ENCODE assay signal across 19 cellular contexts in the genomic region with DNA sequence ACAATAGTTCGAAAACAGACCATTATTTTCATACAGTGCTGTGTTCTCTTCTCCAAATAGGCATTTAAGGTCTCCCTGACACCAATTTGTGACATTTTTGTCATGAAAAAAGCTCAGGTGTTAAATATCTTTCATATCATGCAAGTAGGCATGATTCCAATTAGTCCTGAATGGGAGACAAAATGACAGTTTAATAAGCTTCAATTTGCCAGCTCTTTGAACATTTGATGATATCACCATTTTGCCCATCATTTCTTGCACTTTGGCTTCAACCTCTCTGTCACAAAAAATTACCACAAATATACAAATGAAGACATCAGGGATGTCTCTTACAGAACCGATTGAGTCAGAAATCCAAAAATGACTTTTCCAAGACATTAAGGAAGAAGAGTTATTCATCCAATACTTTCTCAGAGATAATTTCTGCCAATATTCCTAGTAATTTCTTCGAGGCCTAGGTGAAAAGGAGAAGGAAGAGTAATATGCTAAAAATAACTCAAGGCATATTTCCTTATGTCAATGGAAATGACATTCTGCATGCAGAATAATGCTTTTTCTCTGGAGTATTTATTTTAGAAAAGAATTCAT.
"Had no signal": no experiment of that assay in that cellular context is flagged by ENCODE, and none has a peak within 500 bp of the region (broad histone marks: within the 10 kb centered on the region; RNA-seq: fewer than 3 reads in every experiment).

No MANE protein-coding gene starts in this region.

- H3K4me2 ChIP-seq: hepatocyte had no signal

- DNase-seq: colonic mucosa; cortex of kidney; dermis blood vessel endothelial cell; dorsolateral prefrontal cortex; effector CD4-positive, alpha-beta T cell; effector memory CD4-positive, alpha-beta T cell; foreskin keratinocyte; heart left ventricle; hypothalamus; left cardiac atrium; left lung; left ventricle myocardium superior; lower lobe of right lung; mesenchymal stem cell; mucosa of descending colon; naive B cell had no signal

- H2AFZ ChIP-seq: hepatocyte had no signal

- H3K27ac ChIP-seq: colonic mucosa, esophagus muscularis mucosa, foreskin keratinocyte, gastroesophageal sphincter, heart left ventricle, hepatocyte, left lung, lower lobe of right lung had no signal

- H3K9me3 ChIP-seq: colonic mucosa, esophagus muscularis mucosa, gastroesophageal sphincter, heart left ventricle, left lung, lower lobe of right lung, mucosa of descending colon had no signal

- H3K36me3 ChIP-seq: colonic mucosa, esophagus muscularis mucosa, gastroesophageal sphincter, heart left ventricle, left lung, lower lobe of right lung had no signal

- ATAC-seq: foreskin keratinocyte, gastroesophageal sphincter, heart left ventricle, left cardiac atrium, left lung, left ventricle myocardium superior, lower lobe of right lung, mucosa of descending colon had no signal

- H3K79me2 ChIP-seq: hepatocyte had no signal

- H3K27me3 ChIP-seq: colonic mucosa, dorsolateral prefrontal cortex, esophagus muscularis mucosa, foreskin keratinocyte, gastroesophageal sphincter, heart left ventricle, hepatocyte, left lung had no signal

- H3K4me1 ChIP-seq: colonic mucosa, esophagus muscularis mucosa, foreskin keratinocyte, gastroesophageal sphincter, heart left ventricle, left lung, lower lobe of right lung had no signal

- H3K4me3 ChIP-seq: colonic mucosa, dorsolateral prefrontal cortex, esophagus muscularis mucosa, gastroesophageal sphincter, heart left ventricle, hepatocyte, left lung, lower lobe of right lung, mucosa of descending colon had no signal
